In genomic region chr7:151028131-151028947, GRCh38 we compare ENCODE assay signal across 1 cellular context.
TF ChIP-seq lines count a peak whose summit lies in the region.

Gene ABCB8 (plus strand): TSS chr7:151028450. CDS start chr7:151028516, 66 bp downstream.

TF ChIP-seq in GM12878, 131 proteins besides CTCF, POLR2A, EP300 and RAD21 (continued from another document and continues in another):
- TF ChIP-seq CUX1 (IDR thresholded peaks at IDR 0.05; ENCODE audit: insufficient replicate concordance, low read depth, low read length) (no peak), ZNF592 (IDR thresholded peaks at IDR 0.05) (no peak), WRNIP1 (IDR thresholded peaks at IDR 0.05; ENCODE audit: borderline replicate concordance, low read depth, low read length) (no peak), RUNX3 (IDR thresholded peaks at IDR 0.05; ENCODE audit: low read length) (peak; percentile 27; the same call in 1 of the 2 replicates), RFX5 (IDR thresholded peaks at IDR 0.05; ENCODE audit: low read depth, low read length) (no peak; the same call in 1 of the 2 replicates), MLLT1 (IDR thresholded peaks at IDR 0.05) (no peak), SMAD1 (IDR thresholded peaks at IDR 0.05; ENCODE audit: low read depth, partially characterized antibody) (no peak), CHD4 (IDR thresholded peaks at IDR 0.05) (no peak), NFIC (IDR thresholded peaks at IDR 0.05; ENCODE audit: low read depth, low read length) (no peak; the same call in 1 of the 2 replicates), BMI1 (IDR thresholded peaks at IDR 0.05; ENCODE audit: borderline replicate concordance) (peak; percentile 86), HDAC6 (IDR thresholded peaks at IDR 0.05; ENCODE audit: unreplicated experiment) (no peak), PAX5 (IDR thresholded peaks at IDR 0.05; ENCODE audit: borderline replicate concordance, low read depth, low read length) (no peak), TCF7 (IDR thresholded peaks at IDR 0.05; ENCODE audit: borderline replicate concordance) (no peak), BCL11A (IDR thresholded peaks at IDR 0.05; ENCODE audit: low read depth, low read length) (0 out of 2 replicates have a peak, but pooled peaks have one; percentile 7), BRCA1 (IDR thresholded peaks at IDR 0.05; ENCODE audit: low read depth, low read length) (no peak), ATF7 (IDR thresholded peaks at IDR 0.05; ENCODE audit: low read depth) (no peak; the same call in none of the 2 replicates), KAT2A (conservative IDR thresholded peaks at IDR 0.05; ENCODE audit: control insufficient read depth, low read depth, low read length) (no peak), ZNF274 (IDR thresholded peaks at IDR 0.05; ENCODE audit: insufficient read depth, insufficient read length) (no peak), MTA2 (IDR thresholded peaks at IDR 0.05; ENCODE audit: low read depth) (no peak), CEBPZ (IDR thresholded peaks at IDR 0.05; ENCODE audit: low read depth, low read length) (peak; percentile 85), ZSCAN29 (IDR thresholded peaks at IDR 0.05) (no peak), PAX8 (IDR thresholded peaks at IDR 0.05) (no peak), MTA3 (IDR thresholded peaks at IDR 0.05; ENCODE audit: borderline replicate concordance, low read length) (no peak), BACH1 (IDR thresholded peaks at IDR 0.05; ENCODE audit: borderline replicate concordance) (0 out of 2 replicates have a peak, but pooled peaks have one; percentile 42), SMAD5 (IDR thresholded peaks at IDR 0.05; ENCODE audit: low read depth) (no peak), POLR2AphosphoS2 (IDR thresholded peaks at IDR 0.05; ENCODE audit: low read depth, low read length) (0 out of 2 replicates have a peak, but pooled peaks have one; percentile 24)
- TF ChIP-seq, protein P1, sequence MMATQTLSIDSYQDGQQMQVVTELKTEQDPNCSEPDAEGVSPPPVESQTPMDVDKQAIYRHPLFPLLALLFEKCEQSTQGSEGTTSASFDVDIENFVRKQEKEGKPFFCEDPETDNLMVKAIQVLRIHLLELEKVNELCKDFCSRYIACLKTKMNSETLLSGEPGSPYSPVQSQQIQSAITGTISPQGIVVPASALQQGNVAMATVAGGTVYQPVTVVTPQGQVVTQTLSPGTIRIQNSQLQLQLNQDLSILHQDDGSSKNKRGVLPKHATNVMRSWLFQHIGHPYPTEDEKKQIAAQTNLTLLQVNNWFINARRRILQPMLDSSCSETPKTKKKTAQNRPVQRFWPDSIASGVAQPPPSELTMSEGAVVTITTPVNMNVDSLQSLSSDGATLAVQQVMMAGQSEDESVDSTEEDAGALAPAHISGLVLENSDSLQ (IDR thresholded peaks at IDR 0.05), result peak; percentile 99
- TF ChIP-seq, protein P2, sequence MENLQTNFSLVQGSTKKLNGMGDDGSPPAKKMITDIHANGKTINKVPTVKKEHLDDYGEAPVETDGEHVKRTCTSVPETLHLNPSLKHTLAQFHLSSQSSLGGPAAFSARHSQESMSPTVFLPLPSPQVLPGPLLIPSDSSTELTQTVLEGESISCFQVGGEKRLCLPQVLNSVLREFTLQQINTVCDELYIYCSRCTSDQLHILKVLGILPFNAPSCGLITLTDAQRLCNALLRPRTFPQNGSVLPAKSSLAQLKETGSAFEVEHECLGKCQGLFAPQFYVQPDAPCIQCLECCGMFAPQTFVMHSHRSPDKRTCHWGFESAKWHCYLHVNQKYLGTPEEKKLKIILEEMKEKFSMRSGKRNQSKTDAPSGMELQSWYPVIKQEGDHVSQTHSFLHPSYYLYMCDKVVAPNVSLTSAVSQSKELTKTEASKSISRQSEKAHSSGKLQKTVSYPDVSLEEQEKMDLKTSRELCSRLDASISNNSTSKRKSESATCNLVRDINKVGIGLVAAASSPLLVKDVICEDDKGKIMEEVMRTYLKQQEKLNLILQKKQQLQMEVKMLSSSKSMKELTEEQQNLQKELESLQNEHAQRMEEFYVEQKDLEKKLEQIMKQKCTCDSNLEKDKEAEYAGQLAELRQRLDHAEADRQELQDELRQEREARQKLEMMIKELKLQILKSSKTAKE (IDR thresholded peaks at IDR 0.05; ENCODE audit: low read depth, poor library complexity, severe bottlenecking), result peak; percentile 65
- TF ChIP-seq, protein P3, sequence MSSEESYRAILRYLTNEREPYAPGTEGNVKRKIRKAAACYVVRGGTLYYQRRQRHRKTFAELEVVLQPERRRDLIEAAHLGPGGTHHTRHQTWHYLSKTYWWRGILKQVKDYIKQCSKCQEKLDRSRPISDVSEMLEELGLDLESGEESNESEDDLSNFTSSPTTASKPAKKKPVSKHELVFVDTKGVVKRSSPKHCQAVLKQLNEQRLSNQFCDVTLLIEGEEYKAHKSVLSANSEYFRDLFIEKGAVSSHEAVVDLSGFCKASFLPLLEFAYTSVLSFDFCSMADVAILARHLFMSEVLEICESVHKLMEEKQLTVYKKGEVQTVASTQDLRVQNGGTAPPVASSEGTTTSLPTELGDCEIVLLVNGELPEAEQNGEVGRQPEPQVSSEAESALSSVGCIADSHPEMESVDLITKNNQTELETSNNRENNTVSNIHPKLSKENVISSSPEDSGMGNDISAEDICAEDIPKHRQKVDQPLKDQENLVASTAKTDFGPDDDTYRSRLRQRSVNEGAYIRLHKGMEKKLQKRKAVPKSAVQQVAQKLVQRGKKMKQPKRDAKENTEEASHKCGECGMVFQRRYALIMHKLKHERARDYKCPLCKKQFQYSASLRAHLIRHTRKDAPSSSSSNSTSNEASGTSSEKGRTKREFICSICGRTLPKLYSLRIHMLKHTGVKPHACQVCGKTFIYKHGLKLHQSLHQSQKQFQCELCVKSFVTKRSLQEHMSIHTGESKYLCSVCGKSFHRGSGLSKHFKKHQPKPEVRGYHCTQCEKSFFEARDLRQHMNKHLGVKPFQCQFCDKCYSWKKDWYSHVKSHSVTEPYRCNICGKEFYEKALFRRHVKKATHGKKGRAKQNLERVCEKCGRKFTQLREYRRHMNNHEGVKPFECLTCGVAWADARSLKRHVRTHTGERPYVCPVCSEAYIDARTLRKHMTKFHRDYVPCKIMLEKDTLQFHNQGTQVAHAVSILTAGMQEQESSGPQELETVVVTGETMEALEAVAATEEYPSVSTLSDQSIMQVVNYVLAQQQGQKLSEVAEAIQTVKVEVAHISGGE (CRISPR knock-in tag; IDR thresholded peaks at IDR 0.05), result no peak
- TF ChIP-seq, protein P4, sequence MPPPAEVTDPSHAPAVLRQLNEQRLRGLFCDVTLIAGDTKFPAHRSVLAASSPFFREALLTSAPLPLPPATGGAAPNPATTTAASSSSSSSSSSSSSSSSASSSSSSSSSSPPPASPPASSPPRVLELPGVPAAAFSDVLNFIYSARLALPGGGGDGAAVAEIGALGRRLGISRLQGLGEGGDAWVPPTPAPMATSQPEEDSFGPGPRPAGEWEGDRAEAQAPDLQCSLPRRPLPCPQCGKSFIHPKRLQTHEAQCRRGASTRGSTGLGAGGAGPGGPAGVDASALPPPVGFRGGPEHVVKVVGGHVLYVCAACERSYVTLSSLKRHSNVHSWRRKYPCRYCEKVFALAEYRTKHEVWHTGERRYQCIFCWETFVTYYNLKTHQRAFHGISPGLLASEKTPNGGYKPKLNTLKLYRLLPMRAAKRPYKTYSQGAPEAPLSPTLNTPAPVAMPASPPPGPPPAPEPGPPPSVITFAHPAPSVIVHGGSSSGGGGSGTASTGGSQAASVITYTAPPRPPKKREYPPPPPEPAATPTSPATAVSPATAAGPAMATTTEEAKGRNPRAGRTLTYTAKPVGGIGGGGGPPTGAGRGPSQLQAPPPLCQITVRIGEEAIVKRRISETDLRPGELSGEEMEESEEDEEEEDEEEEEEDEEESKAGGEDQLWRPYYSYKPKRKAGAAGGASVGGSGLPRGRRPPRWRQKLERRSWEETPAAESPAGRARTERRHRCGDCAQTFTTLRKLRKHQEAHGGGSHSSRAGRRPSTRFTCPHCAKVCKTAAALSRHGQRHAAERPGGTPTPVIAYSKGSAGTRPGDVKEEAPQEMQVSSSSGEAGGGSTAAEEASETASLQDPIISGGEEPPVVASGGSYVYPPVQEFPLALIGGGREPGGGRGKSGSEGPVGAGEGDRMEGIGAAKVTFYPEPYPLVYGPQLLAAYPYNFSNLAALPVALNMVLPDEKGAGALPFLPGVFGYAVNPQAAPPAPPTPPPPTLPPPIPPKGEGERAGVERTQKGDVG (CRISPR knock-in tag; IDR thresholded peaks at IDR 0.05), result no peak
